Comparison of ENCODE assay signal across 20 cellular contexts in the genomic region with DNA sequence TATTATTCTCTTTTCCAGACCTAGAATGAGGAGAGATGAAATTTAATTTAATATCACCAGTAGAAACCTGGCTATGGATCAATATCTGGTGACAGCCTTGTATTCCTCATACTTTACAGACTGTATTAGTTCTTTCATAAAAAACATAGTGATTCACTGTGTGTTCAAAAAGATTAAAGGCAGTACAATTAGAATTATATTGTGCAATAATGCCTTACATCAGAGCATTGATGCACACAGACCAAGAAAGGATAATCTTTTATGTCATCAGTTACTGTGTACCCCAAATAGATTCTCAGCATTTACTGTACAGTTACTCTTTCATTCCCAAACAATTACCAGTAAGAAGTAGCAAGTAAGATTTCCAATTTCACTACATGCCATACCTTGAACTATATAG.
"Had no signal": no experiment of that assay in that cellular context is flagged by ENCODE, and none has a peak within 500 bp of the region (broad histone marks: within the 10 kb centered on the region; RNA-seq: fewer than 3 reads in every experiment).

No MANE protein-coding gene starts in this region.

- DNase-seq: activated CD4-positive, alpha-beta T cell treated with anti-CD3 and anti-CD28 coated beads for 36 hours; activated CD4-positive, alpha-beta T cell treated with anti-CD3 and anti-CD28 coated beads, Interleukin-2, amount 50 U/mL, for 1 hour; activated CD4-positive, CD25-positive, alpha-beta regulatory T cell; activated CD8-positive, alpha-beta memory T cell treated with anti-CD3 and anti-CD28 coated beads, Interleukin-2, amount 50 U/mL, for 4 hours; activated CD8-positive, alpha-beta T cell treated with anti-CD3 and anti-CD28 coated beads for 36 hours; activated naive CD4-positive, alpha-beta T cell treated with anti-CD3 and anti-CD28 coated beads, Interleukin-2, amount 50 U/mL, for 16 hours; activated naive CD8-positive, alpha-beta T cell treated with anti-CD3 and anti-CD28 coated beads, Interleukin-2, amount 10 ng/mL, durations not matched to agents 7 days and 5 days; activated T-cell treated with anti-CD3 and anti-CD28 coated beads, Interleukin-2, amount 50 U/mL, for 72 hours; amygdala; NCI-H1930; NCI-H2171; NCI-H2227 treated with DMSO at 0.1 percent for 48 hours; NCI-H526; NCI-H82; RPMI8226; T-cell had no signal

- ATAC-seq: activated CD4-positive, alpha-beta T cell treated with anti-CD3 and anti-CD28 coated beads for 36 hours; activated CD8-positive, alpha-beta T cell treated with anti-CD3 and anti-CD28 coated beads for 36 hours; activated T-cell treated with anti-CD3 and anti-CD28 coated beads, Interleukin-2, amount 50 U/mL, for 72 hours; Right ventricle myocardium inferior; T-cell had no signal

- H3K4me3 ChIP-seq: SK-N-MC had no signal

- H3K27ac ChIP-seq: SK-N-MC, VCaP had no signal

- FAIRE-seq: astrocyte had no signal
